Comparison of ENCODE assay signal across 27 cellular contexts in genomic region chr4:53956053-53956452, GRCh38.
DNase-seq lines count a peak whose midpoint lies in the region; ATAC-seq, FAIRE-seq and TF ChIP-seq lines count a peak whose summit lies in the region.
"Had no signal": no experiment of that assay in that cellular context is flagged by ENCODE, and none has a peak within 500 bp of the region (broad histone marks: within the 10 kb centered on the region; RNA-seq: fewer than 3 reads in every experiment).

No MANE protein-coding gene starts in this region.

- no peaks in the 10 kb centered on the region for H3K9me3 ChIP-seq in astrocyte (ENCODE audit: insufficient read depth, low read depth, low read length)
- H3K9me3 ChIP-seq: BLaER1 had no signal

- H3K36me3 ChIP-seq in astrocyte (ENCODE audit: insufficient read depth, low read length): no peaks in the 10 kb centered on the region
- H3K36me3 ChIP-seq: BLaER1 had no signal

- no peak for TF ChIP-seq CTCF in astrocyte (IDR thresholded peaks at IDR 0.05; ENCODE audit: insufficient read depth, low read depth, low read length)
- no peak for TF ChIP-seq CTCF in neural crest cell (conservative IDR thresholded peaks at IDR 0.05)

- no peak for ATAC-seq in GM21737 (IDR thresholded peaks at IDR 0.05; ENCODE audit: unreplicated experiment)
- ATAC-seq: K562, PC-3 had no signal

- DNase-seq in ELF-1 (ENCODE audit: low read depth, low spot score) (peak; percentile 51), astrocyte (ENCODE audit: low read depth) (no peak), islet precursor cell (peak; percentile 85), neural crest cell (ENCODE audit: low read depth, low spot score) (peak; percentile 11), kidney tubule cell (ENCODE audit: low spot score) (no peak), NCI-H226 (no peak)
- no peak for DNase-seq in stimulated activated CD4-positive, alpha-beta T cell treated with anti-CD3 and anti-CD28 coated beads, Interleukin-2, amount 100 ng/mL, for 24 hours
- DNase-seq: CD4-positive, CD25-positive, alpha-beta regulatory T cell; DMS53; HCEC 1CT; Kasumi-1; MV-4-11; NCI-H1105; NCI-H1436 treated with DMSO at 0.1 percent for 48 hours; NCI-H187 treated with DMSO at 0.1 percent for 48 hours; NCI-H2171 treated with DMSO at 0.1 percent for 48 hours; NCI-H524 treated with DMSO at 0.1 percent for 48 hours; NCI-H774; PC-3; Right ventricle myocardium superior had no signal

- H3K27me3 ChIP-seq in astrocyte (ENCODE audit: insufficient read depth, low read length): no peaks in the 10 kb centered on the region
- H3K27me3 ChIP-seq: BLaER1 had no signal

- H3K27me3 Mint-ChIP-seq in astrocyte (ENCODE audit: low read depth, unreplicated experiment) (no peaks in the 10 kb centered on the region), neural crest cell (ENCODE audit: low read depth) (peaks cover 3% of the 10 kb centered on the region)
- H3K27me3 Mint-ChIP-seq: CD4-positive, CD25-positive, alpha-beta regulatory T cell had no signal

- H4K20me1 ChIP-seq in astrocyte (ENCODE audit: insufficient read depth, low read length): no peaks in the 10 kb centered on the region
- H4K20me1 ChIP-seq: BLaER1 had no signal

- H3K36me3 Mint-ChIP-seq in astrocyte (ENCODE audit: low read depth, unreplicated experiment) (no peaks in the 10 kb centered on the region), neural crest cell (ENCODE audit: low read depth) (no peaks in the 10 kb centered on the region)
- H3K36me3 Mint-ChIP-seq: CD4-positive, CD25-positive, alpha-beta regulatory T cell had no signal

- H2AFZ ChIP-seq in astrocyte (ENCODE audit: low read depth, low read length): no peak overlapping the region

- no peak for FAIRE-seq in astrocyte (lab: Jason Lieb, UNC)
- FAIRE-seq: A204.1, G401.6, H1, K562 had no signal

- H3K9me3 Mint-ChIP-seq in astrocyte (ENCODE audit: unreplicated experiment) (no peaks in the 10 kb centered on the region), neural crest cell (no peaks in the 10 kb centered on the region)
- H3K9me3 Mint-ChIP-seq: CD4-positive, CD25-positive, alpha-beta regulatory T cell had no signal

- H3K9ac ChIP-seq in astrocyte (ENCODE audit: low read length): no peak overlapping the region
- H3K9ac ChIP-seq: BLaER1 had no signal

- no peak overlapping the region for H3K4me3 Mint-ChIP-seq in astrocyte (ENCODE audit: unreplicated experiment)
- H3K4me3 Mint-ChIP-seq in neural crest cell: no peak overlapping the region
- H3K4me3 Mint-ChIP-seq: CD4-positive, CD25-positive, alpha-beta regulatory T cell had no signal

- H3K27ac Mint-ChIP-seq in astrocyte (ENCODE audit: unreplicated experiment) (peak overlapping the region; percentile 0), neural crest cell (ENCODE audit: unreplicated experiment) (no peak overlapping the region)

- no peaks in the 10 kb centered on the region for H3K79me2 ChIP-seq in astrocyte (ENCODE audit: insufficient read depth, low read length)

- no peak overlapping the region for H3K4me3 ChIP-seq in astrocyte (ENCODE audit: insufficient read depth, low read depth, low read length)
- H3K4me3 ChIP-seq: BLaER1, K562 had no signal

- no peaks in the 10 kb centered on the region for H3K4me1 ChIP-seq in astrocyte (ENCODE audit: insufficient read depth, low read length)
- H3K4me1 ChIP-seq: BLaER1 had no signal

- H3K27ac ChIP-seq in astrocyte (ENCODE audit: low read depth, low read length): no peak overlapping the region
- H3K27ac ChIP-seq: BLaER1, HL-60 had no signal

- no peak overlapping the region for H3K4me2 ChIP-seq in astrocyte (ENCODE audit: low read length)
- H3K4me2 ChIP-seq: BLaER1 had no signal

- H3K4me1 Mint-ChIP-seq in astrocyte (ENCODE audit: low read depth, unreplicated experiment) (peaks cover 19% of the 10 kb centered on the region), neural crest cell (peaks cover 30% of the 10 kb centered on the region)
- H3K4me1 Mint-ChIP-seq: CD4-positive, CD25-positive, alpha-beta regulatory T cell had no signal

Comparison
In these comparisons a context has a peak if more than half of its experiments do, and no peak if none do; other contexts are left out.
1. DNase-seq: peak in ELF-1 (single experiment), islet precursor cell (single experiment) and neural crest cell (single experiment); none in astrocyte (single experiment), stimulated activated CD4-positive, alpha-beta T cell treated with anti-CD3 and anti-CD28 coated beads, Interleukin-2, amount 100 ng/mL, for 24 hours (0 of 2), kidney tubule cell (single experiment) and NCI-H226 (single experiment).